In genomic region chr16:1082266-1082951, GRCh38 we compare ENCODE assay signal across 1 cellular context.
TF ChIP-seq lines count a peak whose summit lies in the region.

No MANE protein-coding gene starts in this region.

TF ChIP-seq in HepG2, 621 proteins besides CTCF, POLR2A, EP300 and RAD21 (continued from another document and continues in another):
- peak; percentile 59; the same call in 1 of the 2 replicates for TF ChIP-seq ZNF839 (CRISPR knock-in tag; IDR thresholded peaks at IDR 0.05; ENCODE audit: borderline replicate concordance)
- TF ChIP-seq ZNF382 (CRISPR knock-in tag; IDR thresholded peaks at IDR 0.05; ENCODE audit: borderline replicate concordance) = no peak
- TF ChIP-seq ZNF333 (CRISPR knock-in tag; IDR thresholded peaks at IDR 0.05; ENCODE audit: borderline replicate concordance) = no peak
- peak; percentile 75; the same call in 1 of the 2 replicates for TF ChIP-seq ZNF792 (CRISPR knock-in tag; IDR thresholded peaks at IDR 0.05)
- peak; percentile 87; the same call in 1 of the 2 replicates for TF ChIP-seq ZNF776 (CRISPR knock-in tag; IDR thresholded peaks at IDR 0.05)
- TF ChIP-seq KMT2B (CRISPR knock-in tag; IDR thresholded peaks at IDR 0.05) = peak; percentile 47; the same call in 1 of the 2 replicates
- TF ChIP-seq ZNF569 (CRISPR knock-in tag; IDR thresholded peaks at IDR 0.05; ENCODE audit: borderline replicate concordance) = no peak
- TF ChIP-seq, protein P1, sequence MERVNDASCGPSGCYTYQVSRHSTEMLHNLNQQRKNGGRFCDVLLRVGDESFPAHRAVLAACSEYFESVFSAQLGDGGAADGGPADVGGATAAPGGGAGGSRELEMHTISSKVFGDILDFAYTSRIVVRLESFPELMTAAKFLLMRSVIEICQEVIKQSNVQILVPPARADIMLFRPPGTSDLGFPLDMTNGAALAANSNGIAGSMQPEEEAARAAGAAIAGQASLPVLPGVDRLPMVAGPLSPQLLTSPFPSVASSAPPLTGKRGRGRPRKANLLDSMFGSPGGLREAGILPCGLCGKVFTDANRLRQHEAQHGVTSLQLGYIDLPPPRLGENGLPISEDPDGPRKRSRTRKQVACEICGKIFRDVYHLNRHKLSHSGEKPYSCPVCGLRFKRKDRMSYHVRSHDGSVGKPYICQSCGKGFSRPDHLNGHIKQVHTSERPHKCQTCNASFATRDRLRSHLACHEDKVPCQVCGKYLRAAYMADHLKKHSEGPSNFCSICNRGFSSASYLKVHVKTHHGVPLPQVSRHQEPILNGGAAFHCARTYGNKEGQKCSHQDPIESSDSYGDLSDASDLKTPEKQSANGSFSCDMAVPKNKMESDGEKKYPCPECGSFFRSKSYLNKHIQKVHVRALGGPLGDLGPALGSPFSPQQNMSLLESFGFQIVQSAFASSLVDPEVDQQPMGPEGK (CRISPR knock-in tag; IDR thresholded peaks at IDR 0.05) = peak; percentile 88
- 0 out of 2 replicates have a peak, but pooled peaks have one; percentile 61 for TF ChIP-seq ZNF292 (CRISPR knock-in tag; IDR thresholded peaks at IDR 0.05; ENCODE audit: borderline replicate concordance, low read depth)
- peak; percentile 89; the same call in 1 of the 2 replicates for TF ChIP-seq ZNF709 (CRISPR knock-in tag; IDR thresholded peaks at IDR 0.05)
- no peak; the same call in 1 of the 2 replicates for TF ChIP-seq ZNF143 (CRISPR knock-in tag; IDR thresholded peaks at IDR 0.05)
- TF ChIP-seq KDM6A (CRISPR knock-in tag; IDR thresholded peaks at IDR 0.05; ENCODE audit: low read depth) = peak; percentile 48; the same call in 1 of the 2 replicates
- TF ChIP-seq ZNF558 (CRISPR knock-in tag; IDR thresholded peaks at IDR 0.05; ENCODE audit: borderline replicate concordance) = peak; percentile 96; the same call in 1 of the 2 replicates
- TF ChIP-seq ZNF652 (CRISPR knock-in tag; IDR thresholded peaks at IDR 0.05; ENCODE audit: borderline replicate concordance, low read depth) = no peak; the same call in 1 of the 2 replicates
- TF ChIP-seq, protein P2, sequence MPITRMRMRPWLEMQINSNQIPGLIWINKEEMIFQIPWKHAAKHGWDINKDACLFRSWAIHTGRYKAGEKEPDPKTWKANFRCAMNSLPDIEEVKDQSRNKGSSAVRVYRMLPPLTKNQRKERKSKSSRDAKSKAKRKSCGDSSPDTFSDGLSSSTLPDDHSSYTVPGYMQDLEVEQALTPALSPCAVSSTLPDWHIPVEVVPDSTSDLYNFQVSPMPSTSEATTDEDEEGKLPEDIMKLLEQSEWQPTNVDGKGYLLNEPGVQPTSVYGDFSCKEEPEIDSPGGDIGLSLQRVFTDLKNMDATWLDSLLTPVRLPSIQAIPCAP (CRISPR knock-in tag; IDR thresholded peaks at IDR 0.05; ENCODE audit: low read depth) = peak; percentile 81; the same call in 1 of the 2 replicates
- TF ChIP-seq, protein P3, sequence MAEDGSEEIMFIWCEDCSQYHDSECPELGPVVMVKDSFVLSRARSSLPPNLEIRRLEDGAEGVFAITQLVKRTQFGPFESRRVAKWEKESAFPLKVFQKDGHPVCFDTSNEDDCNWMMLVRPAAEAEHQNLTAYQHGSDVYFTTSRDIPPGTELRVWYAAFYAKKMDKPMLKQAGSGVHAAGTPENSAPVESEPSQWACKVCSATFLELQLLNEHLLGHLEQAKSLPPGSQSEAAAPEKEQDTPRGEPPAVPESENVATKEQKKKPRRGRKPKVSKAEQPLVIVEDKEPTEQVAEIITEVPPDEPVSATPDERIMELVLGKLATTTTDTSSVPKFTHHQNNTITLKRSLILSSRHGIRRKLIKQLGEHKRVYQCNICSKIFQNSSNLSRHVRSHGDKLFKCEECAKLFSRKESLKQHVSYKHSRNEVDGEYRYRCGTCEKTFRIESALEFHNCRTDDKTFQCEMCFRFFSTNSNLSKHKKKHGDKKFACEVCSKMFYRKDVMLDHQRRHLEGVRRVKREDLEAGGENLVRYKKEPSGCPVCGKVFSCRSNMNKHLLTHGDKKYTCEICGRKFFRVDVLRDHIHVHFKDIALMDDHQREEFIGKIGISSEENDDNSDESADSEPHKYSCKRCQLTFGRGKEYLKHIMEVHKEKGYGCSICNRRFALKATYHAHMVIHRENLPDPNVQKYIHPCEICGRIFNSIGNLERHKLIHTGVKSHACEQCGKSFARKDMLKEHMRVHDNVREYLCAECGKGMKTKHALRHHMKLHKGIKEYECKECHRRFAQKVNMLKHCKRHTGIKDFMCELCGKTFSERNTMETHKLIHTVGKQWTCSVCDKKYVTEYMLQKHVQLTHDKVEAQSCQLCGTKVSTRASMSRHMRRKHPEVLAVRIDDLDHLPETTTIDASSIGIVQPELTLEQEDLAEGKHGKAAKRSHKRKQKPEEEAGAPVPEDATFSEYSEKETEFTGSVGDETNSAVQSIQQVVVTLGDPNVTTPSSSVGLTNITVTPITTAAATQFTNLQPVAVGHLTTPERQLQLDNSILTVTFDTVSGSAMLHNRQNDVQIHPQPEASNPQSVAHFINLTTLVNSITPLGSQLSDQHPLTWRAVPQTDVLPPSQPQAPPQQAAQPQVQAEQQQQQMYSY (CRISPR knock-in tag; IDR thresholded peaks at IDR 0.05) = peak; percentile 61; the same call in 1 of the 2 replicates
- no peak for TF ChIP-seq PRPF4 (IDR thresholded peaks at IDR 0.05; ENCODE audit: low read depth, low read length, poor library complexity, severe bottlenecking)
- TF ChIP-seq ZNF44 (CRISPR knock-in tag; IDR thresholded peaks at IDR 0.05) = no peak; the same call in none of the 2 replicates
- TF ChIP-seq SRSF1 (optimal IDR thresholded peaks at IDR 0.05; ENCODE audit: low read depth, low read length) = no peak
- TF ChIP-seq, protein P4, sequence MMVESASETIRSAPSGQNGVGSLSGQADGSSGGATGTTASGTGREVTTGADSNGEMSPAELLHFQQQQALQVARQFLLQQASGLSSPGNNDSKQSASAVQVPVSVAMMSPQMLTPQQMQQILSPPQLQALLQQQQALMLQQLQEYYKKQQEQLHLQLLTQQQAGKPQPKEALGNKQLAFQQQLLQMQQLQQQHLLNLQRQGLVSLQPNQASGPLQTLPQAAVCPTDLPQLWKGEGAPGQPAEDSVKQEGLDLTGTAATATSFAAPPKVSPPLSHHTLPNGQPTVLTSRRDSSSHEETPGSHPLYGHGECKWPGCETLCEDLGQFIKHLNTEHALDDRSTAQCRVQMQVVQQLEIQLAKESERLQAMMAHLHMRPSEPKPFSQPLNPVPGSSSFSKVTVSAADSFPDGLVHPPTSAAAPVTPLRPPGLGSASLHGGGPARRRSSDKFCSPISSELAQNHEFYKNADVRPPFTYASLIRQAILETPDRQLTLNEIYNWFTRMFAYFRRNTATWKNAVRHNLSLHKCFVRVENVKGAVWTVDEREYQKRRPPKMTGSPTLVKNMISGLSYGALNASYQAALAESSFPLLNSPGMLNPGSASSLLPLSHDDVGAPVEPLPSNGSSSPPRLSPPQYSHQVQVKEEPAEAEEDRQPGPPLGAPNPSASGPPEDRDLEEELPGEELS (CRISPR knock-in tag; IDR thresholded peaks at IDR 0.05) = peak; percentile 75
- peak; percentile 96 for TF ChIP-seq KDM5B (CRISPR knock-in tag; IDR thresholded peaks at IDR 0.05; ENCODE audit: borderline replicate concordance)
- TF ChIP-seq MTF2 (CRISPR knock-in tag; IDR thresholded peaks at IDR 0.05; ENCODE audit: borderline replicate concordance) = no peak
- TF ChIP-seq U2AF1 (optimal IDR thresholded peaks at IDR 0.05; ENCODE audit: low read depth, low read length) = no peak
- TF ChIP-seq ZNF20 (CRISPR knock-in tag; IDR thresholded peaks at IDR 0.05) = no peak; the same call in 1 of the 2 replicates
- no peak for TF ChIP-seq ZNF850 (CRISPR knock-in tag; conservative IDR thresholded peaks at IDR 0.05)
- peak; percentile 50; the same call in 1 of the 2 replicates for TF ChIP-seq ZBTB8A (CRISPR knock-in tag; IDR thresholded peaks at IDR 0.05; ENCODE audit: borderline replicate concordance, low read depth)
- no peak for TF ChIP-seq CCAR2 (optimal IDR thresholded peaks at IDR 0.05; ENCODE audit: low read depth, low read length)
- no peak for TF ChIP-seq AGO2 (optimal IDR thresholded peaks at IDR 0.05; ENCODE audit: low read depth, low read length)
- peak; percentile 81 for TF ChIP-seq CSRNP1 (CRISPR knock-in tag; IDR thresholded peaks at IDR 0.05)
- TF ChIP-seq REPIN1 (CRISPR knock-in tag; IDR thresholded peaks at IDR 0.05; ENCODE audit: borderline replicate concordance, low read depth) = 0 out of 2 replicates have a peak, but pooled peaks have one; percentile 60
- peak; percentile 93; the same call in 1 of the 2 replicates for TF ChIP-seq ZNF564 (CRISPR knock-in tag; IDR thresholded peaks at IDR 0.05)
- TF ChIP-seq HMG20A (CRISPR knock-in tag; IDR thresholded peaks at IDR 0.05; ENCODE audit: borderline replicate concordance) = peak; percentile 38; the same call in 1 of the 2 replicates
- TF ChIP-seq KDM2A (CRISPR knock-in tag; IDR thresholded peaks at IDR 0.05; ENCODE audit: borderline replicate concordance, low read depth) = peak; percentile 72
- TF ChIP-seq REST (IDR thresholded peaks at IDR 0.05; ENCODE audit: borderline replicate concordance in 1 of 2, low read depth in 1 of 2, low read length in 2 of 2) = 0 out of 4 replicates have a peak, but pooled peaks of 1 of the 2 experiments have one; percentile 20
- peak; percentile 56 for TF ChIP-seq TGIF2 (CRISPR knock-in tag; IDR thresholded peaks at IDR 0.05)
- TF ChIP-seq ZBTB38 (CRISPR knock-in tag; IDR thresholded peaks at IDR 0.05) = peak; percentile 97
- TF ChIP-seq, protein P5, sequence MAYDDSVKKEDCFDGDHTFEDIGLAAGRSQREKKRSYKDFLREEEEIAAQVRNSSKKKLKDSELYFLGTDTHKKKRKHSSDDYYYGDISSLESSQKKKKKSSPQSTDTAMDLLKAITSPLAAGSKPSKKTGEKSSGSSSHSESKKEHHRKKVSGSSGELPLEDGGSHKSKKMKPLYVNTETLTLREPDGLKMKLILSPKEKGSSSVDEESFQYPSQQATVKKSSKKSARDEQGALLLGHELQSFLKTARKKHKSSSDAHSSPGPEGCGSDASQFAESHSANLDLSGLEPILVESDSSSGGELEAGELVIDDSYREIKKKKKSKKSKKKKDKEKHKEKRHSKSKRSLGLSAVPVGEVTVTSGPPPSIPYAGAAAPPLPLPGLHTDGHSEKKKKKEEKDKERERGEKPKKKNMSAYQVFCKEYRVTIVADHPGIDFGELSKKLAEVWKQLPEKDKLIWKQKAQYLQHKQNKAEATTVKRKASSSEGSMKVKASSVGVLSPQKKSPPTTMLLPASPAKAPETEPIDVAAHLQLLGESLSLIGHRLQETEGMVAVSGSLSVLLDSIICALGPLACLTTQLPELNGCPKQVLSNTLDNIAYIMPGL (CRISPR knock-in tag; IDR thresholded peaks at IDR 0.05; ENCODE audit: borderline replicate concordance in 1 of 2, low read depth in 1 of 2) = peak; percentile 53 to 85; a peak in 2 of 4 replicates
- TF ChIP-seq, protein P6, sequence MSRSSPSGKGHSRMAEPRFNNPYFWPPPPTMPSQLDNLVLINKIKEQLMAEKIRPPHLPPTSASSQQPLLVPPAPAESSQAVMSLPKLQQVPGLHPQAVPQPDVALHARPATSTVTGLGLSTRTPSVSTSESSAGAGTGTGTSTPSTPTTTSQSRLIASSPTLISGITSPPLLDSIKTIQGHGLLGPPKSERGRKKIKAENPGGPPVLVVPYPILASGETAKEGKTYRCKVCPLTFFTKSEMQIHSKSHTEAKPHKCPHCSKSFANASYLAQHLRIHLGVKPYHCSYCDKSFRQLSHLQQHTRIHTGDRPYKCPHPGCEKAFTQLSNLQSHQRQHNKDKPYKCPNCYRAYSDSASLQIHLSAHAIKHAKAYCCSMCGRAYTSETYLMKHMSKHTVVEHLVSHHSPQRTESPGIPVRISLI (CRISPR knock-in tag; IDR thresholded peaks at IDR 0.05; ENCODE audit: borderline replicate concordance) = peak; percentile 42; the same call in 1 of the 2 replicates
- TF ChIP-seq, protein P7, sequence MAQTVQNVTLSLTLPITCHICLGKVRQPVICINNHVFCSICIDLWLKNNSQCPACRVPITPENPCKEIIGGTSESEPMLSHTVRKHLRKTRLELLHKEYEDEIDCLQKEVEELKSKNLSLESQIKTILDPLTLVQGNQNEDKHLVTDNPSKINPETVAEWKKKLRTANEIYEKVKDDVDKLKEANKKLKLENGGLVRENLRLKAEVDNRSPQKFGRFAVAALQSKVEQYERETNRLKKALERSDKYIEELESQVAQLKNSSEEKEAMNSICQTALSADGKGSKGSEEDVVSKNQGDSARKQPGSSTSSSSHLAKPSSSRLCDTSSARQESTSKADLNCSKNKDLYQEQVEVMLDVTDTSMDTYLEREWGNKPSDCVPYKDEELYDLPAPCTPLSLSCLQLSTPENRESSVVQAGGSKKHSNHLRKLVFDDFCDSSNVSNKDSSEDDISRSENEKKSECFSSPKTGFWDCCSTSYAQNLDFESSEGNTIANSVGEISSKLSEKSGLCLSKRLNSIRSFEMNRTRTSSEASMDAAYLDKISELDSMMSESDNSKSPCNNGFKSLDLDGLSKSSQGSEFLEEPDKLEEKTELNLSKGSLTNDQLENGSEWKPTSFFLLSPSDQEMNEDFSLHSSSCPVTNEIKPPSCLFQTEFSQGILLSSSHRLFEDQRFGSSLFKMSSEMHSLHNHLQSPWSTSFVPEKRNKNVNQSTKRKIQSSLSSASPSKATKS (CRISPR knock-in tag; IDR thresholded peaks at IDR 0.05) = no peak; the same call in 1 of the 2 replicates
- TF ChIP-seq TBX3 (IDR thresholded peaks at IDR 0.05; ENCODE audit: borderline replicate concordance) = peak; percentile 56; the same call in 1 of the 2 replicates
